ENCODE assay signal across 10 cellular contexts in genomic region chr9:70120834-70121510, GRCh38.
A peak's percentile ranks its signal among the peaks of the same experiment; 100 is the strongest.
DNase-seq lines count a peak whose midpoint lies in the region; ATAC-seq and TF ChIP-seq lines count a peak whose summit lies in the region.
"Had no signal": no experiment of that assay in that cellular context is flagged by ENCODE, and none has a peak within 500 bp of the region (broad histone marks: within the 10 kb centered on the region; RNA-seq: fewer than 3 reads in every experiment).

No MANE protein-coding gene starts in this region.

- CTCF ChIA-PET in RWPE1 (lab: Yijun Ruan, JAX), result interaction anchor here (0.5 to 1.6 kb wide), 8 partner anchors 9 to 481 kb away, joined by 3 to 6 read pairs (median 3); no protein-coding TSS in a partner anchor

- TF ChIP-seq CTCF in RWPE1 (conservative IDR thresholded peaks at IDR 0.05; ENCODE audit: low read depth) (no peak; the same call in 1 of the 2 replicates), foreskin keratinocyte (conservative IDR thresholded peaks at IDR 0.05) (peak; percentile 59), gastrocnemius medialis (IDR thresholded peaks at IDR 0.05 in 4 of 5, conservative IDR thresholded peaks at IDR 0.05 in 1 of 5) (peak in 2 of 5 experiments; percentile 17 to 33)

- no peaks in the 10 kb centered on the region for H3K27me3 ChIP-seq in foreskin keratinocyte
- H3K27me3 ChIP-seq in gastrocnemius medialis, result no peaks in the 10 kb centered on the region
- H3K27me3 ChIP-seq: dorsolateral prefrontal cortex had no signal

- peaks cover 61% of the 10 kb centered on the region for H3K4me1 ChIP-seq in foreskin keratinocyte
- peaks cover 9 to 17% of the 10 kb centered on the region in 2 donors for H3K4me1 ChIP-seq in gastrocnemius medialis

- no peak for TF ChIP-seq POLR2A in gastrocnemius medialis (IDR thresholded peaks at IDR 0.05)

- peak; percentile 93 for ATAC-seq in foreskin keratinocyte
- ATAC-seq in gastrocnemius medialis, result peak; percentile 61 to 72
- ATAC-seq in HG03439 (IDR thresholded peaks at IDR 0.05; ENCODE audit: unreplicated experiment), result no peak
- no peak for ATAC-seq in HG03139 (IDR thresholded peaks at IDR 0.05; ENCODE audit: unreplicated experiment)
- ATAC-seq: Panc1 had no signal

- no peaks in the 10 kb centered on the region for H3K9me3 ChIP-seq in gastrocnemius medialis

- intact Hi-C loops in gastrocnemius medialis (cut with DNase I; ENCODE audit: low total_unique reads), result no loop called here

- in situ Hi-C loops in gastrocnemius medialis (cut with MboI; ENCODE audit: low sequenced_read_pairs in 4 of 4), result loop anchor here in 1 of 4 donors (25.0 kb wide), 1 partner anchor 116 kb away; no protein-coding TSS in a partner anchor

- POLR2A ChIA-PET in RWPE1 (lab: Yijun Ruan, JAX; ENCODE audit: low non-redundant PET), result no interaction called here

- DNase-seq in GM04503 (ENCODE audit: low read depth) (peak; percentile 76), RWPE1 (ENCODE audit: low spot score) (peak; percentile 65), foreskin keratinocyte (peak; percentile 96), gastrocnemius medialis (peak; percentile 62 to 69), retina (no peak), NOMO-1 treated with dmso at 0.1 percent for 144 hours (lab: John Stamatoyannopoulos, UW; ENCODE audit: unreplicated experiment) (no peak)
- DNase-seq: dorsolateral prefrontal cortex had no signal

- H3K4me3 ChIP-seq in gastrocnemius medialis, result no peak overlapping the region
- H3K4me3 ChIP-seq: dorsolateral prefrontal cortex had no signal

- H3K27ac ChIP-seq in RWPE1 (peak overlapping the region; percentile 68), foreskin keratinocyte (peak overlapping the region; percentile 58), gastrocnemius medialis (peak overlapping the region in 3 of 4 donors; percentile 14 to 73 (median 42))
- H3K27ac ChIP-seq: dorsolateral prefrontal cortex had no signal

- H3K36me3 ChIP-seq in gastrocnemius medialis, result no peaks in the 10 kb centered on the region

Comparison
In these comparisons a context has a peak if more than half of its experiments do, and no peak if none do; other contexts are left out.
1. DNase-seq: peak in GM04503 (single experiment), RWPE1 (single experiment), foreskin keratinocyte (2 of 2) and gastrocnemius medialis (2 of 2); none in retina (single experiment) and NOMO-1 treated with dmso at 0.1 percent for 144 hours (single experiment).
2. ATAC-seq: peak in foreskin keratinocyte (single experiment) and gastrocnemius medialis (2 of 2); none in HG03439 (single experiment) and HG03139 (single experiment).
3. Peak in every context shown above with its lines, with median percentiles within 50 percentile points of each other: H3K27ac ChIP-seq.